ENCODE assay signal across 17 cellular contexts in the genomic region with DNA sequence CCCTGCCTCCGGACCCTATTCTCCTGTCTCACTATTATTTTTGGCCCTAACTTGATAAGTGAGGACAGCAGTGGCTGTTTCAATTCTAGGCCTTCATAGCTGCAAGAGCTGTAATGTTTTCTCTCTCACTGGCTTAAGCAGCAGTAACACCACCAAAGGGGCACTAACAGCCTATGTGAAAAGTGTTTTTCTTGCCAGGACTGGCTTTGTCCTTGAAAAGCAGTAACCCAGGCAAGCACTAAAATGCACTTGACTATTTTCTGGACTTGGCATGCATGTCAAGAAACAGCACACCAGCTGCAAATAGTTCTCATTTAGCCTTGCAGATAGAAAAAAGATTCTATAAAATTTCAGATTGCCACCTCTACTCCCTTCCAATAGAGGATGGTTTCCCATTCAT.
"Had no signal": no experiment of that assay in that cellular context is flagged by ENCODE, and none has a peak within 500 bp of the region (broad histone marks: within the 10 kb centered on the region; RNA-seq: fewer than 3 reads in every experiment).

No MANE protein-coding gene starts in this region.

- DNase-seq: cortex of kidney; dorsolateral prefrontal cortex; effector CD8-positive, alpha-beta T cell; foreskin melanocyte; heart left ventricle; kidney glomerular epithelial cell; mammary epithelial cell; natural killer cell; ovary; right lobe of liver; spleen; stimulated activated CD4-positive, alpha-beta T cell treated with anti-CD3 and anti-CD28 coated beads, Interleukin-15, amount 100 ng/mL, for 24 hours; stimulated activated CD4-positive, alpha-beta T cell treated with anti-CD3 and anti-CD28 coated beads, Interleukin-1b, Interleukin-23, amount 100 ng/mL, for 48 hours; stimulated activated CD4-positive, alpha-beta T cell treated with anti-CD3 and anti-CD28 coated beads, Interleukin-4, amount 100 ng/mL, for 24 hours; transverse colon had no signal

- H3K4me3 ChIP-seq: dorsolateral prefrontal cortex, heart left ventricle, ovary, right lobe of liver, spleen, transverse colon had no signal

- ATAC-seq: heart left ventricle; left lobe of liver; natural killer cell; right lobe of liver; stimulated activated memory B cell treated with anti-CD40 and anti-IgM and Interleukin-4, amounts not matched to agents 10 μg/mL and 1 μg/mL and 100 μg/mL, for 72 hours had no signal

- H3K27me3 ChIP-seq: dorsolateral prefrontal cortex, heart left ventricle, ovary, right lobe of liver, spleen, transverse colon had no signal

- H3K27ac ChIP-seq: heart left ventricle, right lobe of liver, spleen, transverse colon had no signal

- H3K4me1 ChIP-seq: right lobe of liver, spleen, transverse colon had no signal

- H3K9me3 ChIP-seq: ovary, right lobe of liver, spleen, transverse colon had no signal

- H3K36me3 ChIP-seq: heart left ventricle, ovary, right lobe of liver, spleen, transverse colon had no signal
